Comparison of ENCODE assay signal across 16 cellular contexts in the genomic region with DNA sequence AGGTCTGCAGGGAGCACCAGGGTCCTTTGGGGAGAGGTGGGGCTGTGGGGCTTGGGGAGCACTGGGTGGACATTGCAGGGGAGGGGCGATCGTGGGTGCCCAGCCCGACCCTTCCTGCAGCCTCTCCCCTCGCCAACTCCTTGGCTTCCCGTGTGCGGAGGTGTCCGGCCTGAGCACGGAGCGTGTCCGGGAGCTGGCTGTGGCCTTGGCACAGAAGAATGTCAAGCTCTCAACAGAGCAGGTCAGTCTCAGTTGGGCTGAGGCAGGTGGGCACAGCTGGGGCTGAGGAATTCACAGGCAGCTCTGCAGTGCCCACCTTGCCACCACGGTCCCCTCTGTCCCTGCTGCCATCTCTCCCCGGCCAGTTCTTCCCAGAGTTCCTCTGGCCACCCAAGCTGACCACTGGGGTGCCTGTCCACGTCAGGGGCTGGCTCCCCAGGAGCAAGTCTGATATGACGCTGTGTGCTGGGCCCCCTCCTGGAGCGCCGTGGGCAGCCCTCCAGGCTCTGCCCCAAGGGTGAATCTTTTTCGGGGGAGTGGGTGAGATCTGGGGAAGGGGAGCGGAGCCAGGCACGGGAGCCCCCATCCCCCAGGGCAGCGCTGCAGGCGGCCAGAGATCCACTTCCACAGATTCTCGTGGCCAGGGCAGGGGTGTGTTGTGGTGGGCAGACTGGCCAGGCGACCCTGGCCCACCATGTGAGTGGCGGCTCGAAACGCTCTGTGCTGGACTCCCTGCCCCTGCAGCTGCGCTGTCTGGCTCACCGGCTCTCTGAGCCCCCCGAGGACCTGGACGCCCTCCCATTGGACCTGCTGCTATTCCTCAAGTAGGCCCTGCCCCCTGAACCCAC. TPM values are rescaled to one million over a fixed set of nuclear protein-coding genes. Genes with fewer than 3 reads are reported as not detected.
DNase-seq lines count a peak whose midpoint lies in the region; ATAC-seq and TF ChIP-seq lines count a peak whose summit lies in the region.
"Had no signal": no experiment of that assay in that cellular context is flagged by ENCODE, and none has a peak within 500 bp of the region (broad histone marks: within the 10 kb centered on the region; RNA-seq: fewer than 3 reads in every experiment).

No MANE protein-coding gene starts in this region.

- intact Hi-C loops in Calu3 (cut with micrococcal nuclease; ENCODE audit: unreplicated experiment), result no loop called here

- no peak overlapping the region for H3K4me3 Mint-ChIP-seq in Calu3 (ENCODE audit: low read depth, unreplicated experiment)
- H3K4me3 Mint-ChIP-seq: CD4-positive, alpha-beta memory T cell had no signal

- TF ChIP-seq EP300 in Ishikawa (IDR thresholded peaks at IDR 0.05; ENCODE audit: borderline replicate concordance), result no peak

- H3K9me3 Mint-ChIP-seq in Calu3 (ENCODE audit: low read depth, unreplicated experiment), result no peaks in the 10 kb centered on the region
- H3K9me3 Mint-ChIP-seq: CD4-positive, alpha-beta memory T cell had no signal

- DNase-seq in Calu3 (no peak), iPS-NIHi11 (ENCODE audit: low spot score) (no peak)
- DNase-seq: CD4-positive, alpha-beta memory T cell; GM23248; HCEC 1CT; KG1; NCI-H1105 treated with DMSO at 0.1 percent for 48 hours; NCI-H1694 treated with DMSO at 0.1 percent for 48 hours; NCI-H2107; NCI-H510A; NCI-H748 treated with DMSO at 0.1 percent for 48 hours; NK-92 treated with Interleukin-12 subunit alpha and Interleukin-12 subunit beta, amount 100 ng/mL, for 24 hours; Right ventricle myocardium superior; SW 1271 had no signal

- no TSS peak for BruUV-seq in Calu3 (replicated peaks; lab: Mats Ljungman, UMichigan)

- ATAC-seq in HG02840 (IDR thresholded peaks at IDR 0.05; ENCODE audit: low FRiP score, unreplicated experiment), result no peak

- CTCF ChIA-PET in Calu3 (lab: Charles Lee), result no interaction called here

- peaks cover 13% of the 10 kb centered on the region for H3K27me3 Mint-ChIP-seq in Calu3 (ENCODE audit: unreplicated experiment)

- H3K27ac Mint-ChIP-seq in Calu3 (ENCODE audit: unreplicated experiment), result peak overlapping the region; percentile 36

- no peak for TF ChIP-seq CTCF in Calu3 (IDR thresholded peaks at IDR 0.05; ENCODE audit: unreplicated experiment)

- H3K4me1 Mint-ChIP-seq in Calu3 (ENCODE audit: low read depth, unreplicated experiment), result peaks cover 23% of the 10 kb centered on the region
- H3K4me1 Mint-ChIP-seq: CD4-positive, alpha-beta memory T cell had no signal

- TF ChIP-seq RAD21 in Ishikawa (IDR thresholded peaks at IDR 0.05; ENCODE audit: low read depth), result no peak

- peaks cover 9% of the 10 kb centered on the region for H3K36me3 Mint-ChIP-seq in Calu3 (ENCODE audit: insufficient read depth, unreplicated experiment)
- H3K36me3 Mint-ChIP-seq: CD4-positive, alpha-beta memory T cell had no signal

TF ChIP-seq in Ishikawa, 13 proteins besides CTCF, POLR2A, EP300 and RAD21:
- TF ChIP-seq ZBTB7A (IDR thresholded peaks at IDR 0.05; ENCODE audit: low read depth), result peak; percentile 57; the same call in 1 of the 2 replicates
- no peak for TF ChIP-seq NFIC (IDR thresholded peaks at IDR 0.05)
- TF ChIP-seq CREB1 (IDR thresholded peaks at IDR 0.05; ENCODE audit: low read depth), result no peak
- TF ChIP-seq TAF1 (IDR thresholded peaks at IDR 0.05; ENCODE audit: low read depth), result no peak

RNA-seq across cellular contexts. Expression of a gene that starts 3.6 kb away (rescaled TPM):
- 3.4 and 8.9 TPM in 2 replicates for total RNA-seq in Calu3 (2022)
- total RNA-seq: CD4-positive, alpha-beta memory T cell; GM23248 had no signal

RNA-seq across cellular contexts. Expression of a gene that starts 23.3 kb away (rescaled TPM):
- 51.9 and 58.4 TPM in 2 replicates for total RNA-seq in Calu3 (2022)

RNA-seq across cellular contexts. Expression of a gene that starts 24.1 kb away (rescaled TPM):
- total RNA-seq in Calu3 (2022), result 47.5 and 51.1 TPM in 2 replicates

RNA-seq across cellular contexts. Expression of a gene that starts 24.3 kb away (rescaled TPM):
- total RNA-seq in Calu3 (2022), result 154 and 173 TPM in 2 replicates

RNA-seq across cellular contexts. Expression of a gene that starts 36.4 kb away (rescaled TPM):
- not detected in 2 replicates for total RNA-seq in Calu3 (2022)
- total RNA-seq: CD4-positive, alpha-beta memory T cell; GM23248; Right ventricle myocardium superior had no signal
